In genomic region chr1:100187912-100188311, GRCh38 we compare ENCODE assay signal across 12 cellular contexts. TPM values are rescaled to one million over a fixed set of nuclear protein-coding genes. Genes with fewer than 3 reads are reported as not detected.
DNase-seq lines count a peak whose midpoint lies in the region; ATAC-seq and TF ChIP-seq lines count a peak whose summit lies in the region.
"Had no signal": no experiment of that assay in that cellular context is flagged by ENCODE, and none has a peak within 500 bp of the region (broad histone marks: within the 10 kb centered on the region; RNA-seq: fewer than 3 reads in every experiment).

No MANE protein-coding gene starts in this region.

- TF ChIP-seq POLR2A in erythroblast (IDR thresholded peaks at IDR 0.05; ENCODE audit: low read length), result no peak

- ATAC-seq in GM18520 (IDR thresholded peaks at IDR 0.05; ENCODE audit: unreplicated experiment), result no peak
- ATAC-seq: CD8-positive, alpha-beta T cell; effector memory CD8-positive, alpha-beta T cell had no signal

- DNase-seq in DMS 273 (lab: John Stamatoyannopoulos, UW; ENCODE audit: unreplicated experiment), result peak; percentile 81
- peak; percentile 47 for DNase-seq in NCI-H526 treated with DMSO at 0.1 percent for 48 hours (lab: John Stamatoyannopoulos, UW)
- peak; percentile 30 for DNase-seq in fibroblast of the conjunctiva (ENCODE audit: low read depth)
- peak; percentile 2 for DNase-seq in occipital lobe (lab: John Stamatoyannopoulos, UW)
- DNase-seq in NCI-H187 (lab: John Stamatoyannopoulos, UW), result no peak
- no peak for DNase-seq in activated CD4-positive, alpha-beta T cell treated with anti-CD3 and anti-CD28 coated beads for 1 hour
- no peak for DNase-seq in erythroblast (lab: John Stamatoyannopoulos, UW)
- DNase-seq: activated CD4-positive, CD25-positive, alpha-beta regulatory T cell; activated gamma-delta T cell; CD8-positive, alpha-beta T cell; effector memory CD8-positive, alpha-beta T cell had no signal

RNA-seq across cellular contexts. Expression of gene LRRC39, which starts 9.9 kb away (rescaled TPM):
- 8.0 TPM for total RNA-seq in occipital lobe

RNA-seq across cellular contexts. Expression of gene TRMT13, which starts 54.9 kb away (rescaled TPM):
- total RNA-seq in occipital lobe, result 33.8 TPM

RNA-seq across cellular contexts. Expression of gene SASS6, which starts 55.2 kb away (rescaled TPM):
- total RNA-seq in occipital lobe, result 4.7 TPM

Comparison
In these comparisons a context has a peak if more than half of its experiments do, and no peak if none do; other contexts are left out.
1. DNase-seq: peak in DMS 273 (single experiment), NCI-H526 treated with DMSO at 0.1 percent for 48 hours (single experiment), fibroblast of the conjunctiva (single experiment) and occipital lobe (single experiment); none in NCI-H187 (0 of 2), activated CD4-positive, alpha-beta T cell treated with anti-CD3 and anti-CD28 coated beads for 1 hour (single experiment) and erythroblast (0 of 2).